Comparison of ENCODE assay signal across 19 cellular contexts in the genomic region with DNA sequence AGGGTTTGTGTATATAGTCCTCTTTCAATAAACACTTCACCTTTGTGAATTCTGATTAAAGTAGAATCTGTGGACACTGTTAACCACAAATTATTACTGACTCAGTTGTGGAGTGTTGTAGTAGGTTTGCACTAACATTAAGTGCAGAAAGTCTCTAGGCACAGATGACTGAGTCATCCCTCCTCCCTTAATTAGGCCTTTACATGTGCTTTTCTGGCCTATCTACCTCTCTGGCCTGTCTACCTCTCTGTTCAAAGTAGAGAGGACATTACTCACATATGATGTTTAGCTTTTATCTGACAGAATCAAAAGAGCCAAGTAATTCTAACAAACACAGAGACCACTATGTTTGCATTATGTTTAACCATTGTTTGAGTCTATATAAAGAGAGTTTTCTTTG.
DNase-seq lines count a peak whose midpoint lies in the region; ATAC-seq and TF ChIP-seq lines count a peak whose summit lies in the region.
"Had no signal": no experiment of that assay in that cellular context is flagged by ENCODE, and none has a peak within 500 bp of the region (broad histone marks: within the 10 kb centered on the region; RNA-seq: fewer than 3 reads in every experiment).

No MANE protein-coding gene starts in this region.

- H3K27me3 Mint-ChIP-seq in endodermal cell (ENCODE audit: insufficient read depth): no peaks in the 10 kb centered on the region
- H3K27me3 Mint-ChIP-seq: activated naive CD8-positive, alpha-beta T cell treated with anti-CD3 and anti-CD28 coated beads, Interleukin-2, amount 10 ng/mL, durations not matched to agents 7 days and 5 days had no signal

- no peaks in the 10 kb centered on the region for H3K4me1 ChIP-seq in endodermal cell (ENCODE audit: control insufficient read depth, insufficient read depth, low read length)
- H3K4me1 ChIP-seq in mucosa of descending colon (ENCODE audit: low read depth): no peaks in the 10 kb centered on the region
- H3K4me1 ChIP-seq: Peyer's patch, psoas muscle, testis, vagina had no signal

- H3K27me3 ChIP-seq in endodermal cell (ENCODE audit: control insufficient read depth, insufficient read depth, low read length, poor library complexity, severe bottlenecking): no peaks in the 10 kb centered on the region
- H3K27me3 ChIP-seq: brain microvascular endothelial cell, Peyer's patch, testis, vagina had no signal

- H3K9me3 ChIP-seq in endodermal cell (ENCODE audit: control insufficient read depth, low read length): no peaks in the 10 kb centered on the region
- no peaks in the 10 kb centered on the region for H3K9me3 ChIP-seq in mucosa of descending colon
- H3K9me3 ChIP-seq: Peyer's patch, psoas muscle, testis, vagina had no signal

- no peak overlapping the region for H3K9ac ChIP-seq in endodermal cell (ENCODE audit: extremely low read depth, low read length, poor library complexity, severe bottlenecking)

- H3K4me3 ChIP-seq in endodermal cell (ENCODE audit: low read length) (no peak overlapping the region), mucosa of descending colon (no peak overlapping the region)
- H3K4me3 ChIP-seq: lung, Peyer's patch, psoas muscle, testis, vagina had no signal

- no peak overlapping the region for H3K27ac ChIP-seq in endodermal cell (ENCODE audit: low read depth, low read length)
- H3K27ac ChIP-seq: brain microvascular endothelial cell, Peyer's patch, psoas muscle, testis, vagina had no signal

- no peak overlapping the region for H3K4me3 Mint-ChIP-seq in endodermal cell
- H3K4me3 Mint-ChIP-seq: activated naive CD8-positive, alpha-beta T cell treated with anti-CD3 and anti-CD28 coated beads, Interleukin-2, amount 10 ng/mL, durations not matched to agents 7 days and 5 days; stimulated activated effector memory CD8-positive, alpha-beta T cell treated with anti-CD3 and anti-CD28 coated beads, Interleukin-12 subunit alpha, Interleukin-12 subunit beta, amount 100 ng/mL, for 72 hours; T-helper 2 cell treated with Interferon-gamma antibody and Interleukin-4, amounts not matched to agents 5 μg/mL and 100 μg/mL, for 36 hours had no signal

- DNase-seq in DMS153 (lab: John Stamatoyannopoulos, UW): peak; percentile 98
- peak; percentile 19 for DNase-seq in H4 (ENCODE audit: low spot score)
- peak; percentile 55 for DNase-seq in NCI-H748 (lab: John Stamatoyannopoulos, UW; ENCODE audit: unreplicated experiment)
- DNase-seq in endodermal cell: no peak
- no peak for DNase-seq in left lobe of liver (ENCODE audit: low spot score)
- no peak for DNase-seq in mucosa of descending colon
- DNase-seq in NCI-H2171 (lab: John Stamatoyannopoulos, UW): no peak
- DNase-seq in SKM-1 treated with dmso at 0.1 percent for 144 hours (lab: John Stamatoyannopoulos, UW; ENCODE audit: unreplicated experiment): no peak
- DNase-seq: activated naive CD8-positive, alpha-beta T cell treated with anti-CD3 and anti-CD28 coated beads, Interleukin-2, amount 10 ng/mL, durations not matched to agents 7 days and 5 days; brain microvascular endothelial cell; kidney; NK-92 treated with Interleukin-12 subunit alpha and Interleukin-12 subunit beta, amount 100 ng/mL, for 24 hours; Peyer's patch; psoas muscle; testis had no signal

- H3K36me3 Mint-ChIP-seq in endodermal cell (ENCODE audit: low read depth): no peaks in the 10 kb centered on the region
- H3K36me3 Mint-ChIP-seq: activated naive CD8-positive, alpha-beta T cell treated with anti-CD3 and anti-CD28 coated beads, Interleukin-2, amount 10 ng/mL, durations not matched to agents 7 days and 5 days; stimulated activated effector memory CD8-positive, alpha-beta T cell treated with anti-CD3 and anti-CD28 coated beads, Interleukin-12 subunit alpha, Interleukin-12 subunit beta, amount 100 ng/mL, for 72 hours had no signal

- no peaks in the 10 kb centered on the region for H3K36me3 ChIP-seq in endodermal cell (ENCODE audit: control insufficient read depth, insufficient read depth, low read length)
- no peaks in the 10 kb centered on the region for H3K36me3 ChIP-seq in mucosa of descending colon (ENCODE audit: low read depth)
- H3K36me3 ChIP-seq: brain microvascular endothelial cell, Peyer's patch, vagina had no signal

- ATAC-seq in left lobe of liver (no peak), mucosa of descending colon (no peak)
- ATAC-seq: psoas muscle; stimulated activated effector memory CD8-positive, alpha-beta T cell treated with anti-CD3 and anti-CD28 coated beads, Interleukin-12 subunit alpha, Interleukin-12 subunit beta, amount 100 ng/mL, for 72 hours had no signal

- peak overlapping the region; percentile 65 for H3K27ac Mint-ChIP-seq in endodermal cell
- H3K27ac Mint-ChIP-seq: activated naive CD8-positive, alpha-beta T cell treated with anti-CD3 and anti-CD28 coated beads, Interleukin-2, amount 10 ng/mL, durations not matched to agents 7 days and 5 days; stimulated activated effector memory CD8-positive, alpha-beta T cell treated with anti-CD3 and anti-CD28 coated beads, Interleukin-12 subunit alpha, Interleukin-12 subunit beta, amount 100 ng/mL, for 72 hours; T-helper 2 cell treated with Interferon-gamma antibody and Interleukin-4, amounts not matched to agents 5 μg/mL and 100 μg/mL, for 36 hours had no signal

- TF ChIP-seq CTCF in endodermal cell (conservative IDR thresholded peaks at IDR 0.05) (no peak), mucosa of descending colon (IDR thresholded peaks at IDR 0.05) (no peak)

- peaks cover 3% of the 10 kb centered on the region for H3K4me1 Mint-ChIP-seq in endodermal cell
- H3K4me1 Mint-ChIP-seq: activated naive CD8-positive, alpha-beta T cell treated with anti-CD3 and anti-CD28 coated beads, Interleukin-2, amount 10 ng/mL, durations not matched to agents 7 days and 5 days; stimulated activated effector memory CD8-positive, alpha-beta T cell treated with anti-CD3 and anti-CD28 coated beads, Interleukin-12 subunit alpha, Interleukin-12 subunit beta, amount 100 ng/mL, for 72 hours had no signal

- H3K9me3 Mint-ChIP-seq in endodermal cell: no peaks in the 10 kb centered on the region
- H3K9me3 Mint-ChIP-seq: activated naive CD8-positive, alpha-beta T cell treated with anti-CD3 and anti-CD28 coated beads, Interleukin-2, amount 10 ng/mL, durations not matched to agents 7 days and 5 days; T-helper 2 cell treated with Interferon-gamma antibody and Interleukin-4, amounts not matched to agents 5 μg/mL and 100 μg/mL, for 36 hours had no signal

- intact Hi-C loops in mucosa of descending colon (cut with DNase I, micrococcal nuclease): no loop called here

Comparison
In these comparisons a context has a peak if more than half of its experiments do, and no peak if none do; other contexts are left out.
1. DNase-seq: peak in DMS153 (single experiment), H4 (single experiment) and NCI-H748 (single experiment); none in endodermal cell (single experiment), left lobe of liver (single experiment), mucosa of descending colon (0 of 3), NCI-H2171 (single experiment) and SKM-1 treated with dmso at 0.1 percent for 144 hours (single experiment).